12 cellular contexts compared by ENCODE assay signal in the genomic region with DNA sequence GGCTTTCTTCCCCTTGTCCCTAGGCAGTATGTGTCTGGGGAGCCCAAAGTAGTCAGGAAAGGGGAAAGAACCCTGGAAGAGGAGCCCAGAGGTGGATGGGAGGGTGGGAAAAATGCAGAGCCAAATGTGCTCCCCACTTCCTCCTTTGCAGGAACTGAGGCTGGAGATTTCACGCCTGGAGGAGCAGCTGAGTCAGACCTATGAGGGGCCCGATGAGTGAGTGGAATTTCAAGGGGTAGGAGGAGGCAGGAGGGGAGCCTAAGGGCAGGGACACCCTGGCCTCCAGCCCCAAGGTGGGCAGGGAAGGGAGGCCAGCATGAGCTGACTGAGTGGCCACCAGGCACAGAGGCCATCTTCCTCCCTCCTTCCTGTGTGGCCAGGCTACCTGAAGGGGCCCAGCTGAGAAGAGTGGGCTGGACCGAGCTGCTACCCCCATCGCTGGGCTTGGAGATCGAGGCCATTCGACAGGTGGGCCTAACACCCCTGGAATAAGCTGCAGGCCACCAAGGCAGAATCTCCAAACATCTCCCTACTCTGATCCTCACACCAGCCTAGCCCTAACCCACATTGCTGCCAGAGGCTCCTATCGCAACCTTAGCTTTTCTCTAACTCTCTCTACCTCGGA. TPM values are rescaled to one million over a fixed set of nuclear protein-coding genes. Genes with fewer than 3 reads are reported as not detected.
DNase-seq lines count a peak whose midpoint lies in the region; ATAC-seq, FAIRE-seq and TF ChIP-seq lines count a peak whose summit lies in the region.
"Had no signal": no experiment of that assay in that cellular context is flagged by ENCODE, and none has a peak within 500 bp of the region (broad histone marks: within the 10 kb centered on the region; RNA-seq: fewer than 3 reads in every experiment).

No MANE protein-coding gene starts in this region.

- ATAC-seq in natural killer cell treated with Interleukin-12 subunit alpha and Interleukin-12 subunit beta and Interleukin-15 and Interleukin-18, amount 100 ng/mL, for 72 hours = peak; percentile 19 to 25
- ATAC-seq in natural killer cell (no peak), GM19467 (IDR thresholded peaks at IDR 0.05; ENCODE audit: unreplicated experiment) (no peak)

- H3K4me1 Mint-ChIP-seq in natural killer cell treated with Interleukin-12 subunit alpha and Interleukin-12 subunit beta and Interleukin-15 and Interleukin-18, amount 100 ng/mL, for 72 hours (ENCODE audit: low read depth in 2 of 2) = peaks cover 9 to 13% of the 10 kb centered on the region in 2 donors
- H3K4me1 Mint-ChIP-seq in natural killer cell (peaks cover 7 to 13% of the 10 kb centered on the region in 2 donors), Calu3 (ENCODE audit: low read depth, unreplicated experiment) (no peaks in the 10 kb centered on the region)
- H3K4me1 Mint-ChIP-seq in dendritic cell treated with granulocyte-macrophage colony-stimulating factor and Interleukin-4, amounts not matched to agents 40 ng/mL and 50 ng/mL, for 4 days (ENCODE audit: low read depth) = peaks cover 50% of the 10 kb centered on the region

- H3K4me1 ChIP-seq in OCI-LY3 (ENCODE audit: low read length) = peaks cover 42% of the 10 kb centered on the region
- H3K4me1 ChIP-seq in kidney (ENCODE audit: control insufficient read depth in 1 of 2, insufficient read depth in 1 of 2, low read depth in 1 of 2, low read length in 2 of 2) = no peaks in the 10 kb centered on the region

- no peaks in the 10 kb centered on the region for H3K79me2 ChIP-seq in OCI-LY3 (ENCODE audit: low read length)

- BruUV-seq in Calu3 (replicated peaks; lab: Mats Ljungman, UMichigan) = no TSS peak

- H3K36me3 ChIP-seq in OCI-LY3 (replicated peaks; ENCODE audit: low read depth, low read length) (no peaks in the 10 kb centered on the region), kidney (ENCODE audit: control insufficient read depth in 1 of 2, insufficient read depth in 2 of 2, low read length in 2 of 2) (no peaks in the 10 kb centered on the region)

- TF ChIP-seq CTCF in natural killer cell (IDR thresholded peaks at IDR 0.05) (no peak), OCI-LY3 (IDR thresholded peaks at IDR 0.05; ENCODE audit: low read depth, low read length) (no peak), kidney (IDR thresholded peaks at IDR 0.05; ENCODE audit: borderline replicate concordance, extremely low read depth, insufficient read depth) (no peak), Calu3 (IDR thresholded peaks at IDR 0.05; ENCODE audit: unreplicated experiment) (no peak)

- FAIRE-seq in kidney (lab: Jason Lieb, UNC) = no peak

- H3K4me2 ChIP-seq in OCI-LY3 (ENCODE audit: low read length) = peak overlapping the region; percentile 69

- H3K27me3 ChIP-seq in OCI-LY3 (ENCODE audit: low read depth, low read length) = no peaks in the 10 kb centered on the region

- peak overlapping the region; percentile 94 for H2AFZ ChIP-seq in OCI-LY3 (ENCODE audit: low read depth, low read length)

- H3K9me3 ChIP-seq in OCI-LY3 (ENCODE audit: insufficient read depth, low read length) (no peaks in the 10 kb centered on the region), kidney (ENCODE audit: control insufficient read depth in 1 of 2, low read length in 2 of 2) (no peaks in the 10 kb centered on the region)

- H3K4me3 ChIP-seq in OCI-LY3 (ENCODE audit: low read length) (peak overlapping the region; percentile 60), kidney (ENCODE audit: low read length in 2 of 2) (no peak overlapping the region)

- peak overlapping the region; percentile 40 for H3K4me3 Mint-ChIP-seq in natural killer cell treated with Interleukin-12 subunit alpha and Interleukin-12 subunit beta and Interleukin-15 and Interleukin-18, amount 100 ng/mL, for 72 hours
- no peak overlapping the region for H3K4me3 Mint-ChIP-seq in natural killer cell
- no peak overlapping the region for H3K4me3 Mint-ChIP-seq in dendritic cell treated with granulocyte-macrophage colony-stimulating factor and Interleukin-4, amounts not matched to agents 40 ng/mL and 50 ng/mL, for 4 days
- H3K4me3 Mint-ChIP-seq in Calu3 (ENCODE audit: low read depth, unreplicated experiment) = no peak overlapping the region

- DNase-seq in natural killer cell treated with Interleukin-12 subunit alpha and Interleukin-12 subunit beta and Interleukin-15 and Interleukin-18, amount 100 ng/mL, for 72 hours (ENCODE audit: low spot score) = no peak
- no peak for DNase-seq in natural killer cell
- no peak for DNase-seq in ecto neural progenitor cell (ENCODE audit: low spot score)
- no peak for DNase-seq in kidney
- DNase-seq in Calu3 = no peak
- DNase-seq: activated CD4-positive, CD25-positive, alpha-beta regulatory T cell; amygdala; NCI-H1048 had no signal

- H4K20me1 ChIP-seq in OCI-LY3 (ENCODE audit: insufficient read depth, low read length) = no peaks in the 10 kb centered on the region

- H3K9ac ChIP-seq in OCI-LY3 (ENCODE audit: low read length) (peak overlapping the region; percentile 54; the same call in 1 of the 2 replicates), kidney (ENCODE audit: low read length in 2 of 2) (no peak overlapping the region)

- H3K27ac ChIP-seq in OCI-LY3 (ENCODE audit: low read length) (peak overlapping the region; percentile 43), kidney (ENCODE audit: low read depth in 2 of 2, low read length in 2 of 2) (no peak overlapping the region)

- CTCF ChIA-PET in Calu3 (lab: Charles Lee) = no interaction called here

- H3K9me3 Mint-ChIP-seq in natural killer cell treated with Interleukin-12 subunit alpha and Interleukin-12 subunit beta and Interleukin-15 and Interleukin-18, amount 100 ng/mL, for 72 hours = no peaks in the 10 kb centered on the region
- H3K9me3 Mint-ChIP-seq in natural killer cell (no peaks in the 10 kb centered on the region), Calu3 (ENCODE audit: low read depth, unreplicated experiment) (no peaks in the 10 kb centered on the region)
- no peaks in the 10 kb centered on the region for H3K9me3 Mint-ChIP-seq in dendritic cell treated with granulocyte-macrophage colony-stimulating factor and Interleukin-4, amounts not matched to agents 40 ng/mL and 50 ng/mL, for 4 days

- peaks cover 0 to 10% of the 10 kb centered on the region in 2 donors for H3K27me3 Mint-ChIP-seq in natural killer cell treated with Interleukin-12 subunit alpha and Interleukin-12 subunit beta and Interleukin-15 and Interleukin-18, amount 100 ng/mL, for 72 hours
- H3K27me3 Mint-ChIP-seq in natural killer cell (ENCODE audit: low read depth in 2 of 2) = peaks cover 0 to 4% of the 10 kb centered on the region in 2 donors
- peaks cover 27% of the 10 kb centered on the region for H3K27me3 Mint-ChIP-seq in dendritic cell treated with granulocyte-macrophage colony-stimulating factor and Interleukin-4, amounts not matched to agents 40 ng/mL and 50 ng/mL, for 4 days
- H3K27me3 Mint-ChIP-seq in Calu3 (ENCODE audit: unreplicated experiment) = peaks cover 69% of the 10 kb centered on the region

- no peaks in the 10 kb centered on the region for H3K36me3 Mint-ChIP-seq in natural killer cell treated with Interleukin-12 subunit alpha and Interleukin-12 subunit beta and Interleukin-15 and Interleukin-18, amount 100 ng/mL, for 72 hours
- H3K36me3 Mint-ChIP-seq in natural killer cell = no peaks in the 10 kb centered on the region
- no peaks in the 10 kb centered on the region for H3K36me3 Mint-ChIP-seq in dendritic cell treated with granulocyte-macrophage colony-stimulating factor and Interleukin-4, amounts not matched to agents 40 ng/mL and 50 ng/mL, for 4 days (ENCODE audit: low read depth)
- no peaks in the 10 kb centered on the region for H3K36me3 Mint-ChIP-seq in Calu3 (ENCODE audit: insufficient read depth, unreplicated experiment)

- intact Hi-C loops in natural killer cell (cut with micrococcal nuclease) (no loop called here), kidney (cut with DNase I) (no loop called here), Calu3 (cut with micrococcal nuclease; ENCODE audit: unreplicated experiment) (no loop called here)
- intact Hi-C loops in dendritic cell treated with granulocyte-macrophage colony-stimulating factor and Interleukin-4, amounts not matched to agents 40 ng/mL and 50 ng/mL, for 4 days (cut with micrococcal nuclease) = no loop called here

- peak overlapping the region; percentile 40 to 78 for H3K27ac Mint-ChIP-seq in natural killer cell treated with Interleukin-12 subunit alpha and Interleukin-12 subunit beta and Interleukin-15 and Interleukin-18, amount 100 ng/mL, for 72 hours
- H3K27ac Mint-ChIP-seq in natural killer cell (peak overlapping the region in 1 of 2 donors; percentile 6), Calu3 (ENCODE audit: unreplicated experiment) (no peak overlapping the region)
- H3K27ac Mint-ChIP-seq in dendritic cell treated with granulocyte-macrophage colony-stimulating factor and Interleukin-4, amounts not matched to agents 40 ng/mL and 50 ng/mL, for 4 days = peak overlapping the region; percentile 89

RNA-seq across cellular contexts. Expression of a gene that starts 14.3 kb away (rescaled TPM):
- total RNA-seq in natural killer cell treated with Interleukin-12 subunit alpha and Interleukin-12 subunit beta and Interleukin-15 and Interleukin-18, amount 100 ng/mL, for 72 hours = not detected
- total RNA-seq in natural killer cell = not detected
- not detected for total RNA-seq in kidney
- not detected for polyA plus RNA-seq in kidney (ENCODE audit: insufficient read depth, low read depth, low replicate concordance)
- not detected in 2 replicates for total RNA-seq in Calu3 (2022)
- polyA plus RNA-seq: neural cell had no signal

RNA-seq across cellular contexts. Expression of a gene that starts 16.3 kb away (rescaled TPM):
- not detected for total RNA-seq in natural killer cell treated with Interleukin-12 subunit alpha and Interleukin-12 subunit beta and Interleukin-15 and Interleukin-18, amount 100 ng/mL, for 72 hours
- not detected for total RNA-seq in natural killer cell
- not detected for total RNA-seq in kidney
- polyA plus RNA-seq in kidney (ENCODE audit: insufficient read depth, low read depth, low replicate concordance) = not detected
- not detected in 2 replicates for total RNA-seq in Calu3 (2022)
- polyA plus RNA-seq: neural cell had no signal

RNA-seq across cellular contexts. Expression of a gene that starts 20.9 kb away (rescaled TPM):
- under 1 TPM in 1 of 2 donors, not detected in 1; 0.56 TPM for total RNA-seq in natural killer cell treated with Interleukin-12 subunit alpha and Interleukin-12 subunit beta and Interleukin-15 and Interleukin-18, amount 100 ng/mL, for 72 hours
- total RNA-seq in natural killer cell (under 1 TPM in 2 of 3 donors, not detected in 1; 0.73 to 0.80 TPM), kidney (not detected), Calu3 (2022) (not detected in 2 replicates)
- not detected for polyA plus RNA-seq in kidney (ENCODE audit: insufficient read depth, low read depth, low replicate concordance)

RNA-seq across cellular contexts. Expression of a gene that starts 32.4 kb away (rescaled TPM):
- not detected for total RNA-seq in natural killer cell treated with Interleukin-12 subunit alpha and Interleukin-12 subunit beta and Interleukin-15 and Interleukin-18, amount 100 ng/mL, for 72 hours
- not detected for total RNA-seq in natural killer cell
- 1.4 TPM for total RNA-seq in kidney
- 0.45 TPM for polyA plus RNA-seq in kidney (ENCODE audit: insufficient read depth, low read depth, low replicate concordance)
- total RNA-seq in Calu3 (2022) = not detected in 2 replicates

RNA-seq across cellular contexts. Expression of a gene that starts 42.7 kb away (rescaled TPM):
- 100 to 1,000 TPM; 110 to 170 TPM for total RNA-seq in natural killer cell treated with Interleukin-12 subunit alpha and Interleukin-12 subunit beta and Interleukin-15 and Interleukin-18, amount 100 ng/mL, for 72 hours
- total RNA-seq in natural killer cell (100 to 1,000 TPM; 112 to 149 (median 138) TPM), kidney (74.0 TPM), Calu3 (2022) (127 and 141 TPM in 2 replicates)
- 97.2 TPM for polyA plus RNA-seq in kidney (ENCODE audit: insufficient read depth, low read depth, low replicate concordance)

Comparison
In these comparisons a context has a peak if more than half of its experiments do, and no peak if none do; other contexts are left out.
1. ATAC-seq: peak in natural killer cell treated with Interleukin-12 subunit alpha and Interleukin-12 subunit beta and Interleukin-15 and Interleukin-18, amount 100 ng/mL, for 72 hours (2 of 2); none in natural killer cell (0 of 3) and GM19467 (single experiment).